1 cellular context compared by ENCODE assay signal in the genomic region with DNA sequence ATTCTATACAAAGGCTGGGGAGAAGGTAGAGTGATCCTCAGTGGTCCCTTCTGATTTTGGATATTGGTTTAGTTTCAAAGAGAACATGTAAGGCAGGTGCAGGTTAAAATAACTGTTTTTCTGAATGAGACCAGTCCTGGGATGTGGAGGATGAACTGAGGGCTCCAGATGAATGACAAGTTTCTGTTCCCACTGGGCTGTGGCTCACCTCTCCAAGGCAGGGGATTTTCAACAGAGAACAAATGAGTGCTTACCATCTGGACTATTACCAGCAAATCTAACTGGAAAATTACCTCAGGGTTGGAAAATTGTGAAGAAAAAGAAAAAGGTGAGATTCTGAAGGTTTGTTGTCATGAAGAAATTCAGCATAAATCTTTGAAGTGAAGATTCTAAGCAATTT.
TF ChIP-seq lines count a peak whose summit lies in the region.

No MANE protein-coding gene starts in this region.

TF ChIP-seq in K562, 482 proteins besides CTCF, POLR2A, EP300 and RAD21 (continued from another document):
- TF ChIP-seq, protein P1, sequence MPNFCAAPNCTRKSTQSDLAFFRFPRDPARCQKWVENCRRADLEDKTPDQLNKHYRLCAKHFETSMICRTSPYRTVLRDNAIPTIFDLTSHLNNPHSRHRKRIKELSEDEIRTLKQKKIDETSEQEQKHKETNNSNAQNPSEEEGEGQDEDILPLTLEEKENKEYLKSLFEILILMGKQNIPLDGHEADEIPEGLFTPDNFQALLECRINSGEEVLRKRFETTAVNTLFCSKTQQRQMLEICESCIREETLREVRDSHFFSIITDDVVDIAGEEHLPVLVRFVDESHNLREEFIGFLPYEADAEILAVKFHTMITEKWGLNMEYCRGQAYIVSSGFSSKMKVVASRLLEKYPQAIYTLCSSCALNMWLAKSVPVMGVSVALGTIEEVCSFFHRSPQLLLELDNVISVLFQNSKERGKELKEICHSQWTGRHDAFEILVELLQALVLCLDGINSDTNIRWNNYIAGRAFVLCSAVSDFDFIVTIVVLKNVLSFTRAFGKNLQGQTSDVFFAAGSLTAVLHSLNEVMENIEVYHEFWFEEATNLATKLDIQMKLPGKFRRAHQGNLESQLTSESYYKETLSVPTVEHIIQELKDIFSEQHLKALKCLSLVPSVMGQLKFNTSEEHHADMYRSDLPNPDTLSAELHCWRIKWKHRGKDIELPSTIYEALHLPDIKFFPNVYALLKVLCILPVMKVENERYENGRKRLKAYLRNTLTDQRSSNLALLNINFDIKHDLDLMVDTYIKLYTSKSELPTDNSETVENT (CRISPR knock-in tag; IDR thresholded peaks at IDR 0.05), result no peak
- no peak for TF ChIP-seq ZNF778 (CRISPR knock-in tag; IDR thresholded peaks at IDR 0.05)
TF ChIP-seq in K562: peak in this region for 0.
